29 cellular contexts compared by ENCODE assay signal in the genomic region with DNA sequence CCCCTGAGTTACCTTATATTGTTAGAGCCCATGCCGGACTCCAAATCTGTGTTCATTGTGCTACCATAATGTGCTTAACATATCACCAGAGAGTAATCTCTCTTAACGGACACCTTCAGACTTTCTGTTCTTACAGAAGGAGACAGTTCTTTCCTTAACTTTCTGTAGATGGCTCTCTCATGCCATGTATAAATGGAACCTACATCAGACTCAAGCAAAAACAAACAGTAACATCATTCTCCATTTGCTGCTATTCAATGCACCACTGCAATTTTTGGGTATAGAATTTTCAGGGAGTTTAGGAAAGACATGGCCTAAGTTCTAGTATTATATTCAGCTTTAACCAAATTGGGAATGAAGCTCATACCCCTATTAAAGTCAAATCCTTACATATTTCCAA. TPM values are rescaled to one million over a fixed set of nuclear protein-coding genes. Genes with fewer than 3 reads are reported as not detected.
"Had no signal": no experiment of that assay in that cellular context is flagged by ENCODE, and none has a peak within 500 bp of the region (broad histone marks: within the 10 kb centered on the region; RNA-seq: fewer than 3 reads in every experiment).

No MANE protein-coding gene starts in this region.

- H3K4me1 ChIP-seq: esophagus muscularis mucosa, foreskin keratinocyte, gastrocnemius medialis, heart left ventricle had no signal

- ATAC-seq: activated CD8-positive, alpha-beta T cell treated with anti-CD3 and anti-CD28 coated beads for 36 hours; activated T-cell treated with anti-CD3 and anti-CD28 coated beads, Interleukin-2, amount 50 U/mL, for 4 hours; activated T-helper 17 cell treated with anti-CD3 and anti-CD28 coated beads, Interleukin-2, amount 50 U/mL, for 72 hours; effector memory CD8-positive, alpha-beta T cell; foreskin keratinocyte; gastrocnemius medialis; heart left ventricle; WTC11 had no signal

- H3K27me3 ChIP-seq: brain microvascular endothelial cell, esophagus muscularis mucosa, gastrocnemius medialis had no signal

- H3K36me3 Mint-ChIP-seq: activated naive CD8-positive, alpha-beta T cell; WTC11 had no signal

- H3K9me3 ChIP-seq: esophagus muscularis mucosa, gastrocnemius medialis, heart left ventricle had no signal

- H3K4me1 Mint-ChIP-seq: activated T-helper 17 cell treated with anti-CD3 and anti-CD28 coated beads, Interleukin-2, amount 50 U/mL, for 72 hours had no signal

- H3K36me3 ChIP-seq: brain microvascular endothelial cell, esophagus muscularis mucosa, gastrocnemius medialis, heart left ventricle had no signal

- H3K27me3 Mint-ChIP-seq: activated T-helper 17 cell treated with anti-CD3 and anti-CD28 coated beads, Interleukin-2, amount 50 U/mL, for 72 hours; effector memory CD8-positive, alpha-beta T cell had no signal

- DNase-seq: activated CD4-positive, alpha-beta T cell treated with anti-CD3 and anti-CD28 coated beads for 1 hour; activated CD4-positive, alpha-beta T cell treated with anti-CD3 and anti-CD28 coated beads for 4 hours; activated CD4-positive, alpha-beta T cell treated with anti-CD3 and anti-CD28 coated beads, Interleukin-2, amount 50 U/mL, for 1 hour; activated CD4-positive, alpha-beta T cell treated with anti-CD3 and anti-CD28 coated beads, Interleukin-2, amount 50 U/mL, for 48 hours; activated CD8-positive, alpha-beta memory T cell treated with anti-CD3 and anti-CD28 coated beads for 24 hours; activated CD8-positive, alpha-beta T cell treated with anti-CD3 and anti-CD28 coated beads for 36 hours; activated effector memory CD4-positive, alpha-beta T cell treated with Interleukin-2 at 50 U/mL for 16 hours; activated gamma-delta T cell treated with Interleukin-2 at 50 U/mL for 16 hours; activated naive CD4-positive, alpha-beta T cell treated with anti-CD3 and anti-CD28 coated beads, Interleukin-2, amount 50 U/mL, for 16 hours; activated naive CD4-positive, alpha-beta T cell treated with Interleukin-2 at 50 U/mL for 16 hours; activated T-cell treated with anti-CD3 and anti-CD28 coated beads, Interleukin-2, amount 50 U/mL, for 4 hours; amniotic stem cell; brain microvascular endothelial cell; caudate nucleus; cortex of kidney; dermis blood vessel endothelial cell; effector CD4-positive, alpha-beta T cell; effector memory CD8-positive, alpha-beta T cell; erythroblast; foreskin keratinocyte; gastrocnemius medialis; glutamatergic neuron; heart left ventricle; T-helper 2 cell had no signal

- H3K4me3 Mint-ChIP-seq: activated CD8-positive, alpha-beta T cell treated with anti-CD3 and anti-CD28 coated beads for 36 hours; activated naive CD8-positive, alpha-beta T cell; activated T-cell treated with anti-CD3 and anti-CD28 coated beads, Interleukin-2, amount 50 U/mL, for 4 hours; activated T-helper 17 cell treated with anti-CD3 and anti-CD28 coated beads, Interleukin-2, amount 50 U/mL, for 72 hours; effector memory CD8-positive, alpha-beta T cell; WTC11 had no signal

- H3K4me3 ChIP-seq: esophagus muscularis mucosa, gastrocnemius medialis, heart left ventricle had no signal

- H3K9me3 Mint-ChIP-seq: activated T-helper 17 cell treated with anti-CD3 and anti-CD28 coated beads, Interleukin-2, amount 50 U/mL, for 72 hours had no signal

- H3K27ac Mint-ChIP-seq: activated CD8-positive, alpha-beta T cell treated with anti-CD3 and anti-CD28 coated beads for 36 hours; activated naive CD8-positive, alpha-beta T cell; activated T-helper 17 cell treated with anti-CD3 and anti-CD28 coated beads, Interleukin-2, amount 50 U/mL, for 72 hours; effector memory CD8-positive, alpha-beta T cell; WTC11 had no signal

- H3K27ac ChIP-seq: brain microvascular endothelial cell, esophagus muscularis mucosa, foreskin keratinocyte, gastrocnemius medialis, heart left ventricle had no signal

RNA-seq across cellular contexts. Expression of gene UGGT2, which starts 12.7 kb away (rescaled TPM):
- total RNA-seq: activated CD8-positive, alpha-beta T cell treated with anti-CD3 and anti-CD28 coated beads for 36 hours had no signal

RNA-seq across cellular contexts. Expression of gene HS6ST3, which starts 24.1 kb away (rescaled TPM):
- total RNA-seq: activated CD8-positive, alpha-beta T cell treated with anti-CD3 and anti-CD28 coated beads for 36 hours; activated T-cell treated with anti-CD3 and anti-CD28 coated beads, Interleukin-2, amount 50 U/mL, for 4 hours; activated T-helper 17 cell treated with anti-CD3 and anti-CD28 coated beads, Interleukin-2, amount 50 U/mL, for 72 hours; chondrocyte; dermis blood vessel endothelial cell had no signal
